Comparison of ENCODE assay signal across 1 cellular context in genomic region chr20:62528983-62529891, GRCh38.
TF ChIP-seq lines count a peak whose summit lies in the region.

No MANE protein-coding gene starts in this region.

TF ChIP-seq in HepG2, 621 proteins besides CTCF, POLR2A, EP300 and RAD21 (continued from another document and continues in another):
- TF ChIP-seq ZNF556 (CRISPR knock-in tag; IDR thresholded peaks at IDR 0.05; ENCODE audit: borderline replicate concordance) (peak; percentile 66; the same call in 1 of the 2 replicates), JUN (CRISPR knock-in tag; IDR thresholded peaks at IDR 0.05) (no peak), DBP (CRISPR knock-in tag; IDR thresholded peaks at IDR 0.05; ENCODE audit: not compliant biosample characterization) (no peak), ZNF619 (CRISPR knock-in tag; IDR thresholded peaks at IDR 0.05) (0 out of 2 replicates have a peak, but pooled peaks have one; percentile 22), ZNF879 (CRISPR knock-in tag; IDR thresholded peaks at IDR 0.05) (no peak), ZNF564 (CRISPR knock-in tag; IDR thresholded peaks at IDR 0.05) (0 out of 2 replicates have a peak, but pooled peaks have one; percentile 50), LCORL (IDR thresholded peaks at IDR 0.05) (no peak), LCORL (CRISPR knock-in tag; IDR thresholded peaks at IDR 0.05) (peak; percentile 94), HOXA9 (CRISPR knock-in tag; IDR thresholded peaks at IDR 0.05; ENCODE audit: borderline replicate concordance) (no peak), REST (IDR thresholded peaks at IDR 0.05; ENCODE audit: borderline replicate concordance in 1 of 2, low read depth in 1 of 2, low read length in 2 of 2) (peak in 1 of 2 experiments; percentile 31; a peak in 2 of 4 replicates), FOXK2 (IDR thresholded peaks at IDR 0.05) (no peak), MTF2 (CRISPR knock-in tag; IDR thresholded peaks at IDR 0.05; ENCODE audit: borderline replicate concordance) (0 out of 2 replicates have a peak, but pooled peaks have one; percentile 51), HOXA5 (CRISPR knock-in tag; IDR thresholded peaks at IDR 0.05) (no peak), MXD1 (CRISPR knock-in tag; IDR thresholded peaks at IDR 0.05) (peak; percentile 11; the same call in 1 of the 2 replicates), HHEX (CRISPR knock-in tag; IDR thresholded peaks at IDR 0.05) (0 out of 2 replicates have a peak, but pooled peaks have one; percentile 57), ZNF280B (CRISPR knock-in tag; IDR thresholded peaks at IDR 0.05; ENCODE audit: borderline replicate concordance) (peak; percentile 34), ZNF691 (CRISPR knock-in tag; IDR thresholded peaks at IDR 0.05; ENCODE audit: borderline replicate concordance, low read depth) (peak; percentile 69; the same call in 1 of the 2 replicates), TCF12 (IDR thresholded peaks at IDR 0.05) (no peak), TCF12 (CRISPR knock-in tag; IDR thresholded peaks at IDR 0.05) (0 out of 2 replicates have a peak, but pooled peaks have one; percentile 53), ZNF788 (CRISPR knock-in tag; IDR thresholded peaks at IDR 0.05; ENCODE audit: borderline replicate concordance) (peak; percentile 77; the same call in 1 of the 2 replicates), CAMTA2 (CRISPR knock-in tag; IDR thresholded peaks at IDR 0.05; ENCODE audit: borderline replicate concordance) (0 out of 2 replicates have a peak, but pooled peaks have one; percentile 14), ZNF512B (CRISPR knock-in tag; IDR thresholded peaks at IDR 0.05; ENCODE audit: borderline replicate concordance) (0 out of 2 replicates have a peak, but pooled peaks have one; percentile 33), ZNF557 (CRISPR knock-in tag; IDR thresholded peaks at IDR 0.05) (no peak), YY1 (IDR thresholded peaks at IDR 0.05; ENCODE audit: insufficient read depth, insufficient replicate concordance, low read depth, low read length) (peak; percentile 16), GATAD2A (CRISPR knock-in tag; IDR thresholded peaks at IDR 0.05) (peak; percentile 66; the same call in 1 of the 2 replicates), ZNF292 (CRISPR knock-in tag; IDR thresholded peaks at IDR 0.05; ENCODE audit: borderline replicate concordance, low read depth) (peak; percentile 83; the same call in 1 of the 2 replicates), PATZ1 (CRISPR knock-in tag; IDR thresholded peaks at IDR 0.05) (peak; percentile 47), KLF12 (CRISPR knock-in tag; IDR thresholded peaks at IDR 0.05; ENCODE audit: borderline replicate concordance) (no peak), NR2F6 (IDR thresholded peaks at IDR 0.05) (peak; percentile 49; the same call in 1 of the 2 replicates), NR2F6 (CRISPR knock-in tag; IDR thresholded peaks at IDR 0.05) (peak; percentile 61; the same call in 1 of the 2 replicates), KLF11 (CRISPR knock-in tag; IDR thresholded peaks at IDR 0.05) (no peak), FOXP1 (IDR thresholded peaks at IDR 0.05) (no peak), FOXP1 (CRISPR knock-in tag; IDR thresholded peaks at IDR 0.05) (peak; percentile 19; the same call in 1 of the 2 replicates), ZNF646 (CRISPR knock-in tag; IDR thresholded peaks at IDR 0.05) (peak; percentile 61), POLR2AphosphoS5 (IDR thresholded peaks at IDR 0.05; ENCODE audit: low read depth, low read length) (no peak), ATF5 (CRISPR knock-in tag; IDR thresholded peaks at IDR 0.05; ENCODE audit: low read depth) (no peak), NR3C1 (CRISPR knock-in tag; IDR thresholded peaks at IDR 0.05) (no peak), HNF4A (CRISPR knock-in tag; IDR thresholded peaks at IDR 0.05) (peak; percentile 93), TIGD3 (CRISPR knock-in tag; IDR thresholded peaks at IDR 0.05; ENCODE audit: borderline replicate concordance) (0 out of 2 replicates have a peak, but pooled peaks have one; percentile 36)
